Comparison of ENCODE assay signal across 1 cellular context in genomic region chr5:116498478-116498877, GRCh38.
TF ChIP-seq lines count a peak whose summit lies in the region.

No MANE protein-coding gene starts in this region.

TF ChIP-seq in HEK293, 187 proteins besides CTCF, POLR2A, EP300 and RAD21 (continued from another document and continues in another):
- no peak for TF ChIP-seq ZSCAN5A (tag by site-specific recombination; IDR thresholded peaks at IDR 0.05)
- TF ChIP-seq, protein P1, sequence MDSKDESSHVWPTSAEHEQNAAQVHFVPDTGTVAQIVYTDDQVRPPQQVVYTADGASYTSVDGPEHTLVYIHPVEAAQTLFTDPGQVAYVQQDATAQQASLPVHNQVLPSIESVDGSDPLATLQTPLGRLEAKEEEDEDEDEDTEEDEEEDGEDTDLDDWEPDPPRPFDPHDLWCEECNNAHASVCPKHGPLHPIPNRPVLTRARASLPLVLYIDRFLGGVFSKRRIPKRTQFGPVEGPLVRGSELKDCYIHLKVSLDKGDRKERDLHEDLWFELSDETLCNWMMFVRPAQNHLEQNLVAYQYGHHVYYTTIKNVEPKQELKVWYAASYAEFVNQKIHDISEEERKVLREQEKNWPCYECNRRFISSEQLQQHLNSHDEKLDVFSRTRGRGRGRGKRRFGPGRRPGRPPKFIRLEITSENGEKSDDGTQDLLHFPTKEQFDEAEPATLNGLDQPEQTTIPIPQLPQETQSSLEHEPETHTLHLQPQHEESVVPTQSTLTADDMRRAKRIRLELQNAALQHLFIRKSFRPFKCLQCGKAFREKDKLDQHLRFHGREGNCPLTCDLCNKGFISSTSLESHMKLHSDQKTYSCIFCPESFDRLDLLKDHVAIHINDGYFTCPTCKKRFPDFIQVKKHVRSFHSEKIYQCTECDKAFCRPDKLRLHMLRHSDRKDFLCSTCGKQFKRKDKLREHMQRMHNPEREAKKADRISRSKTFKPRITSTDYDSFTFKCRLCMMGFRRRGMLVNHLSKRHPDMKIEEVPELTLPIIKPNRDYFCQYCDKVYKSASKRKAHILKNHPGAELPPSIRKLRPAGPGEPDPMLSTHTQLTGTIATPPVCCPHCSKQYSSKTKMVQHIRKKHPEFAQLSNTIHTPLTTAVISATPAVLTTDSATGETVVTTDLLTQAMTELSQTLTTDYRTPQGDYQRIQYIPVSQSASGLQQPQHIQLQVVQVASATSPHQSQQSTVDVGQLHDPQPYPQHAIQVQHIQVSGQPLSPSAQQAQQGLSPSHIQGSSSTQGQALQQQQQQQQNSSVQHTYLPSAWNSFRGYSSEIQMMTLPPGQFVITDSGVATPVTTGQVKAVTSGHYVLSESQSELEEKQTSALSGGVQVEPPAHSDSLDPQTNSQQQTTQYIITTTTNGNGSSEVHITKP (tag by site-specific recombination; IDR thresholded peaks at IDR 0.05), result peak; percentile 32; the same call in 1 of the 2 replicates
- TF ChIP-seq ZXDB (tag by site-specific recombination; IDR thresholded peaks at IDR 0.05), result peak; percentile 59; the same call in 1 of the 2 replicates
- TF ChIP-seq ZNF792 (tag by site-specific recombination; IDR thresholded peaks at IDR 0.05), result no peak
- no peak for TF ChIP-seq ZNF146 (tag by site-specific recombination; IDR thresholded peaks at IDR 0.05)
- TF ChIP-seq HIC1 (tag by site-specific recombination; IDR thresholded peaks at IDR 0.05), result no peak
- no peak for TF ChIP-seq ZNF837 (tag by site-specific recombination; IDR thresholded peaks at IDR 0.05)
- no peak for TF ChIP-seq ZNF366 (tag by site-specific recombination; conservative IDR thresholded peaks at IDR 0.05)
- TF ChIP-seq ZNF23 (tag by site-specific recombination; IDR thresholded peaks at IDR 0.05; ENCODE audit: borderline replicate concordance), result no peak
- no peak for TF ChIP-seq ZNF514 (tag by site-specific recombination; IDR thresholded peaks at IDR 0.05)
- no peak for TF ChIP-seq ZNF394 (tag by site-specific recombination; IDR thresholded peaks at IDR 0.05; ENCODE audit: borderline replicate concordance)
- no peak for TF ChIP-seq GFI1B (tag by site-specific recombination; IDR thresholded peaks at IDR 0.05)
- peak; percentile 72 for TF ChIP-seq KLF1 (tag by site-specific recombination; IDR thresholded peaks at IDR 0.05)
- no peak for TF ChIP-seq ZNF777 (tag by site-specific recombination; IDR thresholded peaks at IDR 0.05; ENCODE audit: borderline replicate concordance)
- TF ChIP-seq ZNF791 (tag by site-specific recombination; IDR thresholded peaks at IDR 0.05), result no peak
- no peak for TF ChIP-seq ZNF560 (tag by site-specific recombination; IDR thresholded peaks at IDR 0.05; ENCODE audit: borderline replicate concordance)
- TF ChIP-seq ELK4 (IDR thresholded peaks at IDR 0.05; ENCODE audit: borderline replicate concordance, low read depth, low read length), result no peak
- TF ChIP-seq, protein P2, sequence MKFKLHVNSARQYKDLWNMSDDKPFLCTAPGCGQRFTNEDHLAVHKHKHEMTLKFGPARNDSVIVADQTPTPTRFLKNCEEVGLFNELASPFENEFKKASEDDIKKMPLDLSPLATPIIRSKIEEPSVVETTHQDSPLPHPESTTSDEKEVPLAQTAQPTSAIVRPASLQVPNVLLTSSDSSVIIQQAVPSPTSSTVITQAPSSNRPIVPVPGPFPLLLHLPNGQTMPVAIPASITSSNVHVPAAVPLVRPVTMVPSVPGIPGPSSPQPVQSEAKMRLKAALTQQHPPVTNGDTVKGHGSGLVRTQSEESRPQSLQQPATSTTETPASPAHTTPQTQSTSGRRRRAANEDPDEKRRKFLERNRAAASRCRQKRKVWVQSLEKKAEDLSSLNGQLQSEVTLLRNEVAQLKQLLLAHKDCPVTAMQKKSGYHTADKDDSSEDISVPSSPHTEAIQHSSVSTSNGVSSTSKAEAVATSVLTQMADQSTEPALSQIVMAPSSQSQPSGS (tag by site-specific recombination; IDR thresholded peaks at IDR 0.05; ENCODE audit: low read depth), result no peak
- no peak for TF ChIP-seq ZNF266 (tag by site-specific recombination; IDR thresholded peaks at IDR 0.05; ENCODE audit: low read depth)
- no peak for TF ChIP-seq ZNF138 (tag by site-specific recombination; IDR thresholded peaks at IDR 0.05; ENCODE audit: borderline replicate concordance)
- no peak for TF ChIP-seq SP2 (tag by site-specific recombination; IDR thresholded peaks at IDR 0.05)
- TF ChIP-seq KLF16 (tag by site-specific recombination; IDR thresholded peaks at IDR 0.05), result no peak
- no peak for TF ChIP-seq GLIS1 (tag by site-specific recombination; IDR thresholded peaks at IDR 0.05)
- TF ChIP-seq ZNF558 (tag by site-specific recombination; IDR thresholded peaks at IDR 0.05), result no peak
- TF ChIP-seq ZNF248 (tag by site-specific recombination; IDR thresholded peaks at IDR 0.05), result no peak
- TF ChIP-seq ZNF843 (tag by site-specific recombination; IDR thresholded peaks at IDR 0.05), result peak; percentile 89
- TF ChIP-seq ZNF155 (tag by site-specific recombination; IDR thresholded peaks at IDR 0.05), result no peak
- no peak for TF ChIP-seq ZNF10 (tag by site-specific recombination; IDR thresholded peaks at IDR 0.05)
- no peak for TF ChIP-seq ZNF274 (IDR thresholded peaks at IDR 0.05; ENCODE audit: low read length)
- TF ChIP-seq ZNF274 (tag by site-specific recombination; IDR thresholded peaks at IDR 0.05; ENCODE audit: borderline replicate concordance), result no peak
- no peak for TF ChIP-seq ZNF2 (tag by site-specific recombination; IDR thresholded peaks at IDR 0.05)
- no peak for TF ChIP-seq ZNF324 (tag by site-specific recombination; IDR thresholded peaks at IDR 0.05)
- TF ChIP-seq SCRT2 (tag by site-specific recombination; IDR thresholded peaks at IDR 0.05), result no peak
- TF ChIP-seq, protein P3, sequence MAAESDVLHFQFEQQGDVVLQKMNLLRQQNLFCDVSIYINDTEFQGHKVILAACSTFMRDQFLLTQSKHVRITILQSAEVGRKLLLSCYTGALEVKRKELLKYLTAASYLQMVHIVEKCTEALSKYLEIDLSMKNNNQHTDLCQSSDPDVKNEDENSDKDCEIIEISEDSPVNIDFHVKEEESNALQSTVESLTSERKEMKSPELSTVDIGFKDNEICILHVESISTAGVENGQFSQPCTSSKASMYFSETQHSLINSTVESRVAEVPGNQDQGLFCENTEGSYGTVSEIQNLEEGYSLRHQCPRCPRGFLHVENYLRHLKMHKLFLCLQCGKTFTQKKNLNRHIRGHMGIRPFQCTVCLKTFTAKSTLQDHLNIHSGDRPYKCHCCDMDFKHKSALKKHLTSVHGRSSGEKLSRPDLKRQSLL (tag by site-specific recombination; IDR thresholded peaks at IDR 0.05), result no peak
- TF ChIP-seq ZNF658 (tag by site-specific recombination; IDR thresholded peaks at IDR 0.05), result no peak
- TF ChIP-seq ZNF596 (tag by site-specific recombination; IDR thresholded peaks at IDR 0.05), result no peak
- TF ChIP-seq ZNF132 (tag by site-specific recombination; IDR thresholded peaks at IDR 0.05; ENCODE audit: borderline replicate concordance), result no peak
- TF ChIP-seq KLF8 (tag by site-specific recombination; IDR thresholded peaks at IDR 0.05), result no peak
- TF ChIP-seq ZNF202 (tag by site-specific recombination; IDR thresholded peaks at IDR 0.05; ENCODE audit: borderline replicate concordance), result no peak
- TF ChIP-seq ZNF670 (tag by site-specific recombination; IDR thresholded peaks at IDR 0.05; ENCODE audit: low read depth), result no peak
- TF ChIP-seq FEZF1 (tag by site-specific recombination; IDR thresholded peaks at IDR 0.05), result peak; percentile 90
- TF ChIP-seq HOXD13 (CRISPR knock-in tag; IDR thresholded peaks at IDR 0.05; ENCODE audit: borderline replicate concordance), result no peak
- peak; percentile 80; the same call in 1 of the 2 replicates for TF ChIP-seq KLF7 (tag by site-specific recombination; IDR thresholded peaks at IDR 0.05; ENCODE audit: borderline replicate concordance)
- no peak for TF ChIP-seq ZEB2 (tag by site-specific recombination; IDR thresholded peaks at IDR 0.05)
- no peak for TF ChIP-seq ZNF140 (tag by site-specific recombination; IDR thresholded peaks at IDR 0.05)
- TF ChIP-seq SALL2 (tag by site-specific recombination; IDR thresholded peaks at IDR 0.05; ENCODE audit: borderline replicate concordance), result no peak
- peak; percentile 59; the same call in 1 of the 2 replicates for TF ChIP-seq ZNF580 (tag by site-specific recombination; IDR thresholded peaks at IDR 0.05)
- no peak for TF ChIP-seq ZNF112 (tag by site-specific recombination; IDR thresholded peaks at IDR 0.05)
- TF ChIP-seq ZNF292 (tag by site-specific recombination; IDR thresholded peaks at IDR 0.05; ENCODE audit: borderline replicate concordance, low read depth), result no peak
- no peak for TF ChIP-seq ZSCAN16 (tag by site-specific recombination; IDR thresholded peaks at IDR 0.05)
- TF ChIP-seq BCL11B (tag by site-specific recombination; IDR thresholded peaks at IDR 0.05; ENCODE audit: low read depth), result no peak
- no peak for TF ChIP-seq ZNF24 (tag by site-specific recombination; IDR thresholded peaks at IDR 0.05)
- TF ChIP-seq ZBTB1 (tag by site-specific recombination; IDR thresholded peaks at IDR 0.05), result no peak
- TF ChIP-seq, protein P4, sequence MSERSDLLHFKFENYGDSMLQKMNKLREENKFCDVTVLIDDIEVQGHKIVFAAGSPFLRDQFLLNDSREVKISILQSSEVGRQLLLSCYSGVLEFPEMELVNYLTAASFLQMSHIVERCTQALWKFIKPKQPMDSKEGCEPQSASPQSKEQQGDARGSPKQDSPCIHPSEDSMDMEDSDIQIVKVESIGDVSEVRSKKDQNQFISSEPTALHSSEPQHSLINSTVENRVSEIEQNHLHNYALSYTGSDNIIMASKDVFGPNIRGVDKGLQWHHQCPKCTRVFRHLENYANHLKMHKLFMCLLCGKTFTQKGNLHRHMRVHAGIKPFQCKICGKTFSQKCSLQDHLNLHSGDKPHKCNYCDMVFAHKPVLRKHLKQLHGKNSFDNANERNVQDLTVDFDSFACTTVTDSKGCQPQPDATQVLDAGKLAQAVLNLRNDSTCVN (tag by site-specific recombination; optimal IDR thresholded peaks at IDR 0.05), result no peak
- no peak for TF ChIP-seq GLI2 (tag by site-specific recombination; IDR thresholded peaks at IDR 0.05; ENCODE audit: borderline replicate concordance, low read depth)
- no peak for TF ChIP-seq ZNF121 (tag by site-specific recombination; IDR thresholded peaks at IDR 0.05)
- TF ChIP-seq, protein P5, sequence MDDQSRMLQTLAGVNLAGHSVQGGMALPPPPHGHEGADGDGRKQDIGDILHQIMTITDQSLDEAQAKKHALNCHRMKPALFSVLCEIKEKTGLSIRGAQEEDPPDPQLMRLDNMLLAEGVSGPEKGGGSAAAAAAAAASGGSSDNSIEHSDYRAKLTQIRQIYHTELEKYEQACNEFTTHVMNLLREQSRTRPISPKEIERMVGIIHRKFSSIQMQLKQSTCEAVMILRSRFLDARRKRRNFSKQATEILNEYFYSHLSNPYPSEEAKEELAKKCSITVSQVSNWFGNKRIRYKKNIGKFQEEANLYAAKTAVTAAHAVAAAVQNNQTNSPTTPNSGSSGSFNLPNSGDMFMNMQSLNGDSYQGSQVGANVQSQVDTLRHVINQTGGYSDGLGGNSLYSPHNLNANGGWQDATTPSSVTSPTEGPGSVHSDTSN (CRISPR knock-in tag; IDR thresholded peaks at IDR 0.05), result no peak
- TF ChIP-seq BCL11A (tag by site-specific recombination; IDR thresholded peaks at IDR 0.05; ENCODE audit: low read depth), result no peak
- TF ChIP-seq ZBTB20 (tag by site-specific recombination; IDR thresholded peaks at IDR 0.05), result no peak
- no peak for TF ChIP-seq ZNF37A (tag by site-specific recombination; IDR thresholded peaks at IDR 0.05)
- TF ChIP-seq HOXC10 (CRISPR knock-in tag; IDR thresholded peaks at IDR 0.05), result no peak
- no peak for TF ChIP-seq ZNF624 (tag by site-specific recombination; IDR thresholded peaks at IDR 0.05)
- TF ChIP-seq ZBTB8A (tag by site-specific recombination; IDR thresholded peaks at IDR 0.05), result peak; percentile 29; the same call in 1 of the 2 replicates
- TF ChIP-seq ZNF214 (tag by site-specific recombination; IDR thresholded peaks at IDR 0.05; ENCODE audit: borderline replicate concordance), result no peak
- TF ChIP-seq ZNF707 (tag by site-specific recombination; IDR thresholded peaks at IDR 0.05), result no peak
- TF ChIP-seq ZNF221 (tag by site-specific recombination; IDR thresholded peaks at IDR 0.05; ENCODE audit: borderline replicate concordance), result no peak
- TF ChIP-seq ZBTB17 (tag by site-specific recombination; IDR thresholded peaks at IDR 0.05), result no peak
